In genomic region chr21:37228003-37228400, GRCh38 we compare ENCODE assay signal across 22 cellular contexts.
"Had no signal": no experiment of that assay in that cellular context is flagged by ENCODE, and none has a peak within 500 bp of the region (broad histone marks: within the 10 kb centered on the region; RNA-seq: fewer than 3 reads in every experiment).

No MANE protein-coding gene starts in this region.

- ATAC-seq: activated T-cell treated with anti-CD3 and anti-CD28 coated beads, Interleukin-2, amount 50 U/mL, for 4 hours; left lobe of liver; right cardiac atrium had no signal

- H3K4me3 Mint-ChIP-seq: activated B cell treated with CpG ODN at 0.5 μM for 24 hours; activated naive CD8-positive, alpha-beta T cell treated with anti-CD3 and anti-CD28 coated beads, Interleukin-2, amount 10 ng/mL, durations not matched to agents 7 days and 5 days; activated T-cell treated with anti-CD3 and anti-CD28 coated beads, Interleukin-2, amount 50 U/mL, for 4 hours; brain; endodermal cell; neural progenitor cell; stimulated activated naive CD8-positive, alpha-beta T cell treated with anti-CD3 and anti-CD28 coated beads, Interleukin-15, Interleukin-2, amounts not matched to agents 100 ng/mL and 50 ng/mL, for 24 hours had no signal

- H3K4me3 ChIP-seq: lung, neural progenitor cell, psoas muscle, SK-N-MC, skin epidermis, transverse colon, vagina had no signal

- H3K27ac ChIP-seq: neural progenitor cell, psoas muscle, SK-N-MC, skin epidermis, transverse colon, vagina had no signal

- H3K27me3 ChIP-seq: neural progenitor cell, transverse colon, vagina had no signal

- H3K4me1 Mint-ChIP-seq: brain, neural progenitor cell had no signal

- DNase-seq: activated B cell treated with CpG ODN at 0.5 μM for 24 hours; activated CD4-positive, alpha-beta T cell treated with anti-CD3 and anti-CD28 coated beads, Interleukin-2, amount 50 U/mL, for 1 hour; activated effector memory CD4-positive, alpha-beta T cell treated with Interleukin-2 at 50 U/mL for 16 hours; activated naive CD8-positive, alpha-beta T cell treated with anti-CD3 and anti-CD28 coated beads, Interleukin-2, amount 10 ng/mL, durations not matched to agents 7 days and 5 days; activated T-cell treated with anti-CD3 and anti-CD28 coated beads, Interleukin-2, amount 50 U/mL, for 4 hours; caudate nucleus; endodermal cell; foreskin melanocyte; hypothalamus; psoas muscle; stimulated activated CD4-positive, alpha-beta T cell treated with anti-CD3 and anti-CD28 coated beads, Interleukin-2, amount 100 ng/mL, for 48 hours; T-helper 9 cell; transverse colon had no signal

- H3K27ac Mint-ChIP-seq: activated B cell treated with CpG ODN at 0.5 μM for 24 hours; activated naive CD8-positive, alpha-beta T cell treated with anti-CD3 and anti-CD28 coated beads, Interleukin-2, amount 10 ng/mL, durations not matched to agents 7 days and 5 days; brain; endodermal cell; neural progenitor cell; stimulated activated naive CD8-positive, alpha-beta T cell treated with anti-CD3 and anti-CD28 coated beads, Interleukin-15, Interleukin-2, amounts not matched to agents 100 ng/mL and 50 ng/mL, for 24 hours had no signal

- H3K36me3 ChIP-seq: neural progenitor cell had no signal

- H3K27me3 Mint-ChIP-seq: activated B cell treated with CpG ODN at 0.5 μM for 24 hours; activated naive CD8-positive, alpha-beta T cell treated with anti-CD3 and anti-CD28 coated beads, Interleukin-2, amount 10 ng/mL, durations not matched to agents 7 days and 5 days; brain; stimulated activated naive CD8-positive, alpha-beta T cell treated with anti-CD3 and anti-CD28 coated beads, Interleukin-15, Interleukin-2, amounts not matched to agents 100 ng/mL and 50 ng/mL, for 24 hours had no signal

- H3K4me1 ChIP-seq: neural progenitor cell, psoas muscle, transverse colon, vagina had no signal

- H3K9me3 Mint-ChIP-seq: activated B cell treated with CpG ODN at 0.5 μM for 24 hours; activated T-cell treated with anti-CD3 and anti-CD28 coated beads, Interleukin-2, amount 50 U/mL, for 4 hours; endodermal cell; neural progenitor cell; stimulated activated naive CD8-positive, alpha-beta T cell treated with anti-CD3 and anti-CD28 coated beads, Interleukin-15, Interleukin-2, amounts not matched to agents 100 ng/mL and 50 ng/mL, for 24 hours had no signal

- H3K9me3 ChIP-seq: psoas muscle, transverse colon, vagina had no signal
